7 cellular contexts compared by ENCODE assay signal in genomic region chr1:248009681-248010080, GRCh38. TPM values are rescaled to one million over a fixed set of nuclear protein-coding genes. Genes with fewer than 3 reads are reported as not detected.
"Had no signal": no experiment of that assay in that cellular context is flagged by ENCODE, and none has a peak within 500 bp of the region (broad histone marks: within the 10 kb centered on the region; RNA-seq: fewer than 3 reads in every experiment).

No MANE protein-coding gene starts in this region.

- H3K4me3 ChIP-seq: GM23338 had no signal

- H3K4me2 ChIP-seq: GM23338, KMS-11 had no signal

- H3K9ac ChIP-seq: KMS-11 had no signal

- H3K27ac ChIP-seq: KMS-11 had no signal

- H2AFZ ChIP-seq: GM23338 had no signal

- DNase-seq: H9, HCEC 1CT, IMR-90 had no signal

- ATAC-seq: GM23338 had no signal

RNA-seq across cellular contexts. Expression of gene OR2L5, which starts 3.8 kb away (rescaled TPM):
- total RNA-seq: GM23338, H1, H9, HT-29, IMR-90 had no signal
- polyA plus RNA-seq: GM23338, H1, IMR-90 had no signal

RNA-seq across cellular contexts. Expression of gene OR2L2, which starts 20.2 kb away (rescaled TPM):
- total RNA-seq: H1, H9, HT-29, IMR-90 had no signal
- polyA plus RNA-seq: H1, IMR-90 had no signal

RNA-seq across cellular contexts. Expression of gene OR2L3, which starts 37.0 kb away (rescaled TPM):
- total RNA-seq: GM23338, H1, H9, HT-29, IMR-90 had no signal
- polyA plus RNA-seq: GM23338, H1, IMR-90 had no signal

RNA-seq across cellular contexts. Expression of gene OR2AK2, which starts 44.6 kb away (rescaled TPM):
- total RNA-seq: H1, H9, HT-29, IMR-90 had no signal
- polyA plus RNA-seq: GM23338, H1, IMR-90 had no signal
